9 cellular contexts compared by ENCODE assay signal in the genomic region with DNA sequence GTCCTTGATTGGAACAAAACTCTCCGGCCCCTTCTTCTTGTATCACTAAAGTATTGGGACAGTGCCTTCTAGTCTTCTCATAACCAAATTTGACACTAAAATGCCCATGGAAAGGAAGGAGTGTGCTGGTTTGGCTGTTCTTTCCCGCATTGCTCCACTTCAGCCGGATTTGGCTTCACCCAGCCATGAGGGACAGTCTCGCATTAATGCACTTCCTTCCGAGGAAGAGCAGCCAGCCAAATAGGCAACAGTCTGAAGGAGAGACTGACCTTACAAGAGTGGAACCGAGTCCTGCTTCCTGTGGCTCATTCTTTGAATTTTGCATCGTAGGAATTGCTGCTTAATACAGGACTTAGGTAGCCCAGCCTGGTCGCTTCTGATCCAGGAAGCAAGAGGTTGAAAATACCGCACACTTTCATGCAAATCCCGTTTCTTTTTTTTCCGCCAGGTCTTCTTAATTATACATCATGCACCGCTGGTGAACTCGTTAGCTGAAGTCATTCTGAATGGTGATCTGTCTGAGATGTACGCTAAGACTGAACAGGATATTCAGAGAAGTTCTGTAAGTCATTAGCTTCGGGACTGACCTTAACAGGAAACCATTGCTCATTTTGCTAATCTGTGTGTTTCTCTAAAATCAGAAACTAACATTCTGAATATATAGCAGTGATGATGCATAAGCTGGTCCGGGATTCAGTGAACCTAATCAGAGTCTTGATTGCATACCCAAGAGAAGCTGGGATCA. TPM values are rescaled to one million over a fixed set of nuclear protein-coding genes. Genes with fewer than 3 reads are reported as not detected.
DNase-seq lines count a peak whose midpoint lies in the region; ATAC-seq, FAIRE-seq and TF ChIP-seq lines count a peak whose summit lies in the region.
"Had no signal": no experiment of that assay in that cellular context is flagged by ENCODE, and none has a peak within 500 bp of the region (broad histone marks: within the 10 kb centered on the region; RNA-seq: fewer than 3 reads in every experiment).

No MANE protein-coding gene starts in this region.

- CTCF ChIA-PET in IMR-90 (lab: Yijun Ruan, JAX): interaction anchor here (2.0 to 2.5 kb wide), 2 partner anchors 18 to 273 kb away, joined by 5 to 14 read pairs; a partner anchor contains a TSS

- H3K36me3 ChIP-seq in IMR-90 (ENCODE audit: control insufficient read depth, insufficient read depth, low read length) (peaks cover 14% of the 10 kb centered on the region), right atrium auricular region (peaks cover 34% of the 10 kb centered on the region), BE2C (peaks cover 3% of the 10 kb centered on the region)

- in situ Hi-C loops in IMR-90 (cut with MboI; ENCODE audit: low sequenced_read_pairs): loop anchor here (10.0 kb wide), 1 partner anchor 112 kb away; no protein-coding TSS in a partner anchor

- peak overlapping the region; percentile 50 for H2AK5ac ChIP-seq in IMR-90 (ENCODE audit: low read depth, low read length)

- FAIRE-seq in GM12891 (lab: Jason Lieb, UNC): peak; percentile 35

- H4K20me1 ChIP-seq in IMR-90 (ENCODE audit: insufficient read depth, low read length): no peaks in the 10 kb centered on the region

- H3K14ac ChIP-seq in IMR-90 (replicated peaks; ENCODE audit: low read depth, low read length): peak overlapping the region; percentile 45; the same call in 1 of the 2 replicates

- POLR2A ChIA-PET in IMR-90 (lab: Charles Lee; ENCODE audit: unreplicated experiment): no interaction called here

- DNase-seq in GM12891 (ENCODE audit: insufficient read length, low spot score) (no peak), IMR-90 (peak; percentile 37), right atrium auricular region (ENCODE audit: low spot score) (peak; percentile 70), NCI-H774 (lab: John Stamatoyannopoulos, UW) (no peak), BE2C (no peak), NOMO-1 (lab: John Stamatoyannopoulos, UW; ENCODE audit: unreplicated experiment in 2 of 2) (no peak)
- no peak for DNase-seq in stimulated activated naive CD4-positive, alpha-beta T cell (lab: John Stamatoyannopoulos, UW)

- H3K27ac ChIP-seq in IMR-90 (ENCODE audit: insufficient read depth, low read length): peak overlapping the region; percentile 5; the same call in 1 of the 2 replicates
- no peak overlapping the region for H3K27ac ChIP-seq in right atrium auricular region
- H3K27ac ChIP-seq: parathyroid adenoma had no signal

- H3K27me3 ChIP-seq in IMR-90 (ENCODE audit: control insufficient read depth, insufficient read depth, low read length) (no peaks in the 10 kb centered on the region), right atrium auricular region (no peaks in the 10 kb centered on the region), BE2C (no peaks in the 10 kb centered on the region)

- H3K23ac ChIP-seq in IMR-90 (ENCODE audit: low read depth, low read length): no peak overlapping the region

- WGBS in IMR-90 (ENCODE audit: extremely low coverage in 2 of 2, insufficient read length in 1 of 2), 2 experiments: 68% methylated on average over 6 of the region's 16 CpGs; no CpG with 5 or more reads in 1 of the 2 experiments

- H2BK15ac ChIP-seq in IMR-90 (ENCODE audit: low read depth, low read length): peak overlapping the region; percentile 70; the same call in 2 of the 3 replicates

- H3K4me2 ChIP-seq in IMR-90 (ENCODE audit: low read depth, low read length): no peak overlapping the region

- H3K18ac ChIP-seq in IMR-90 (ENCODE audit: low read depth, low read length): peak overlapping the region; percentile 53

- H4K91ac ChIP-seq in IMR-90 (ENCODE audit: insufficient read depth, low read depth, low read length): peak overlapping the region; percentile 48

- peaks cover 17% of the 10 kb centered on the region for H3K4me1 ChIP-seq in IMR-90 (ENCODE audit: control insufficient read depth, insufficient read depth, low read length)
- peaks cover 0 to 11% of the 10 kb centered on the region in 2 donors for H3K4me1 ChIP-seq in right atrium auricular region
- no peaks in the 10 kb centered on the region; the same call in 1 of the 2 replicates for H3K4me1 ChIP-seq in BE2C
- H3K4me1 ChIP-seq: parathyroid adenoma had no signal

- no peak overlapping the region for H3K56ac ChIP-seq in IMR-90 (ENCODE audit: extremely low read depth, insufficient read depth, low read length)

- intact Hi-C loops in IMR-90 (cut with micrococcal nuclease): no loop called here

- peak overlapping the region in 1 of 2 experiments; percentile 24; a peak in 1 of 4 replicates for H4K8ac ChIP-seq in IMR-90 (ENCODE audit: low read depth in 2 of 2, low read length in 2 of 2)

- peaks cover 6 to 20% of the 10 kb centered on the region in 2 experiments; a peak in 1 of 4 replicates for H3K79me1 ChIP-seq in IMR-90 (ENCODE audit: low read depth in 1 of 2, low read length in 2 of 2)

- H2AK9ac ChIP-seq in IMR-90 (replicated peaks; ENCODE audit: low read depth, low read length, poor library complexity): peak overlapping the region; percentile 31

- TF ChIP-seq CTCF in IMR-90 (conservative IDR thresholded peaks at IDR 0.05; ENCODE audit: low read depth, low read length) (no peak), right atrium auricular region (IDR thresholded peaks at IDR 0.05) (no peak), BE2C (IDR thresholded peaks at IDR 0.05; ENCODE audit: low read depth, low read length) (no peak)

- dilution Hi-C loops in IMR-90 (cut with HindIII; ENCODE audit: low sequenced_read_pairs, unreplicated experiment): no loop called here

- peak overlapping the region; percentile 69 for H2BK120ac ChIP-seq in IMR-90 (ENCODE audit: low read depth, low read length)

- BruUV-seq in IMR-90 (replicated peaks; lab: Mats Ljungman, UMichigan): no TSS peak

- H2BK20ac ChIP-seq in IMR-90 (ENCODE audit: low read depth, low read length): peak overlapping the region; percentile 75

- H3K4ac ChIP-seq in IMR-90 (ENCODE audit: low read depth, low read length): peak overlapping the region; percentile 89

- TF ChIP-seq POLR2A in GM12891 (IDR thresholded peaks at IDR 0.05; ENCODE audit: low read depth, low read length): no peak
- no peak for TF ChIP-seq POLR2A in IMR-90 (IDR thresholded peaks at IDR 0.05; ENCODE audit: low read depth, low read length)

- H2BK5ac ChIP-seq in IMR-90 (ENCODE audit: low read depth, low read length, poor library complexity, severe bottlenecking): no peak overlapping the region

- H4K5ac ChIP-seq in IMR-90 (ENCODE audit: low read depth, low read length): peak overlapping the region; percentile 81; the same call in 1 of the 2 replicates

- peak; percentile 46 for ATAC-seq in GM19463 (IDR thresholded peaks at IDR 0.05; ENCODE audit: unreplicated experiment)
- ATAC-seq in IMR-90 (ENCODE audit: low read depth): no peak

- TF ChIP-seq RAD21 in IMR-90 (IDR thresholded peaks at IDR 0.05; ENCODE audit: low read length): no peak

- peaks cover 26% of the 10 kb centered on the region for H3K9me1 ChIP-seq in IMR-90 (ENCODE audit: insufficient read depth, low read length)

- no peak overlapping the region for H3K9ac ChIP-seq in IMR-90 (ENCODE audit: low read depth, low read length)
- H3K9ac ChIP-seq: parathyroid adenoma had no signal

- no peak overlapping the region for H2AFZ ChIP-seq in IMR-90 (replicated peaks; ENCODE audit: low read length, poor library complexity)
- H2AFZ ChIP-seq: parathyroid adenoma had no signal

- H3K9me3 ChIP-seq in IMR-90 (ENCODE audit: control insufficient read depth, insufficient read depth, low read length) (no peaks in the 10 kb centered on the region), right atrium auricular region (no peaks in the 10 kb centered on the region), BE2C (no peaks in the 10 kb centered on the region)

- H3K4me3 ChIP-seq in IMR-90 (ENCODE audit: insufficient read depth, low read depth, low read length): no peak overlapping the region
- no peak overlapping the region for H3K4me3 ChIP-seq in right atrium auricular region
- H3K4me3 ChIP-seq in BE2C (ENCODE audit: low read depth, low read length): no peak overlapping the region

TF ChIP-seq in GM12891, 5 proteins besides CTCF, POLR2A, EP300 and RAD21:
- TF ChIP-seq POLR2AphosphoS5 (IDR thresholded peaks at IDR 0.05; ENCODE audit: low read depth, low read length) (no peak), POU2F2 (IDR thresholded peaks at IDR 0.05; ENCODE audit: low read depth, low read length) (peak; percentile 63)
TF ChIP-seq in GM12891: peak in this region for 1.

TF ChIP-seq in IMR-90, 13 proteins besides CTCF, POLR2A, EP300 and RAD21 (continues in another document):
- TF ChIP-seq NFE2L2 (IDR thresholded peaks at IDR 0.05; ENCODE audit: low read depth, low read length) (no peak), MAFK (IDR thresholded peaks at IDR 0.05; ENCODE audit: low read depth, low read length) (no peak), CEBPB (IDR thresholded peaks at IDR 0.05; ENCODE audit: low read depth, low read length) (no peak), CHD1 (IDR thresholded peaks at IDR 0.05; ENCODE audit: low read depth, low read length) (no peak), SMC3 (IDR thresholded peaks at IDR 0.05; ENCODE audit: low read depth, low read length) (no peak), MXI1 (IDR thresholded peaks at IDR 0.05; ENCODE audit: borderline replicate concordance, low read depth, low read length) (no peak), RFX5 (IDR thresholded peaks at IDR 0.05; ENCODE audit: low read depth, low read length) (no peak), FOS (IDR thresholded peaks at IDR 0.05; ENCODE audit: low read depth, low read length) (no peak)
- TF ChIP-seq, protein P1, sequence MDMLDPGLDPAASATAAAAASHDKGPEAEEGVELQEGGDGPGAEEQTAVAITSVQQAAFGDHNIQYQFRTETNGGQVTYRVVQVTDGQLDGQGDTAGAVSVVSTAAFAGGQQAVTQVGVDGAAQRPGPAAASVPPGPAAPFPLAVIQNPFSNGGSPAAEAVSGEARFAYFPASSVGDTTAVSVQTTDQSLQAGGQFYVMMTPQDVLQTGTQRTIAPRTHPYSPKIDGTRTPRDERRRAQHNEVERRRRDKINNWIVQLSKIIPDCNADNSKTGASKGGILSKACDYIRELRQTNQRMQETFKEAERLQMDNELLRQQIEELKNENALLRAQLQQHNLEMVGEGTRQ (IDR thresholded peaks at IDR 0.05; ENCODE audit: low read depth, low read length): no peak

RNA-seq across cellular contexts. Expression of a gene that starts 38.2 kb away (rescaled TPM):
- 12.4 TPM for polyA plus RNA-seq in GM12891 (2012; ENCODE audit: low read depth, missing spikeins)
- total RNA-seq in IMR-90 (2012; rRNA removed) (16.5 and 18.3 TPM in 2 replicates), right atrium auricular region (10 to 100 TPM; 24.1 to 49.0 TPM)
- polyA plus RNA-seq in IMR-90 (2012; rRNA removed): 15.4 and 15.9 TPM in 2 replicates
- 11.0 and 13.5 TPM in 2 replicates for polyA plus RNA-seq in IMR-90 (2012; cell fraction: cytosol; rRNA removed)
- polyA plus RNA-seq in IMR-90 (2012; cell fraction: nucleus; rRNA removed; ENCODE audit: low replicate concordance): 22.9 and 31.5 TPM in 2 replicates
- polyA plus RNA-seq in BE2C (2012; ENCODE audit: insufficient read depth, insufficient read length, low read depth): 33.3 TPM

RNA-seq across cellular contexts. Expression of a gene that starts 40.3 kb away (rescaled TPM):
- 8.4 TPM for polyA plus RNA-seq in GM12891 (2012; ENCODE audit: low read depth, missing spikeins)
- total RNA-seq in IMR-90 (2012; rRNA removed) (43.7 and 44.4 TPM in 2 replicates), right atrium auricular region (100 to 1,000 TPM; 129 to 164 TPM)
- 62.5 and 63.6 TPM in 2 replicates for polyA plus RNA-seq in IMR-90 (2012; rRNA removed)
- 73.1 and 112 TPM in 2 replicates for polyA plus RNA-seq in IMR-90 (2012; cell fraction: cytosol; rRNA removed)
- polyA plus RNA-seq in IMR-90 (2012; cell fraction: nucleus; rRNA removed; ENCODE audit: low replicate concordance): 27.5 and 44.2 TPM in 2 replicates
- polyA plus RNA-seq in BE2C (2012; ENCODE audit: insufficient read depth, insufficient read length, low read depth): 68.8 TPM

Comparison
In these comparisons a context has a peak if more than half of its experiments do, and no peak if none do; other contexts are left out.
1. DNase-seq: peak in IMR-90 (single experiment) and right atrium auricular region (single experiment); none in GM12891 (single experiment), stimulated activated naive CD4-positive, alpha-beta T cell (0 of 6), NCI-H774 (single experiment), BE2C (single experiment) and NOMO-1 (0 of 2).